ENCODE assay signal across 10 cellular contexts in genomic region chr15:76181705-76182107, GRCh38.
DNase-seq lines count a peak whose midpoint lies in the region; ATAC-seq and TF ChIP-seq lines count a peak whose summit lies in the region.
"Had no signal": no experiment of that assay in that cellular context is flagged by ENCODE, and none has a peak within 500 bp of the region (broad histone marks: within the 10 kb centered on the region; RNA-seq: fewer than 3 reads in every experiment).

No MANE protein-coding gene starts in this region.

- CTCF ChIA-PET in HEK293T (lab: Yijun Ruan, JAX), result no interaction called here

- H3K4me3 ChIP-seq in mucosa of descending colon, result no peak overlapping the region
- H3K4me3 ChIP-seq: SK-N-MC had no signal

- TF ChIP-seq CTCF in mucosa of descending colon (IDR thresholded peaks at IDR 0.05), result no peak

- peak; percentile 46 for ATAC-seq in GM18868 (IDR thresholded peaks at IDR 0.05; ENCODE audit: unreplicated experiment)
- peak; percentile 81 for ATAC-seq in GM21723 (IDR thresholded peaks at IDR 0.05; ENCODE audit: unreplicated experiment)
- no peak for ATAC-seq in mucosa of descending colon

- no peaks in the 10 kb centered on the region for H3K4me1 ChIP-seq in mucosa of descending colon (ENCODE audit: low read depth)

- DNase-seq in activated CD4-positive, alpha-beta T cell treated with anti-CD3 and anti-CD28 coated beads, Interleukin-2, amount 50 U/mL, for 48 hours, result peak; percentile 20 to 53
- peak; percentile 22 for DNase-seq in stimulated activated CD4-positive, alpha-beta T cell treated with anti-CD3 and anti-CD28 coated beads, Interleukin-2, amount 100 ng/mL, for 4 hours (ENCODE audit: low read depth)
- DNase-seq in mucosa of descending colon (no peak), NCI-H1105 (lab: John Stamatoyannopoulos, UW) (no peak), HEK293T (ENCODE audit: extremely low spot score) (no peak)
- DNase-seq: naive B cell, NCI-H446 treated with DMSO at 0.1 percent for 48 hours had no signal

- intact Hi-C loops in mucosa of descending colon (cut with DNase I, micrococcal nuclease), result loop anchor here in 1 of 2 donors (10.0 kb wide), 1 partner anchor 153 kb away; the partner anchor contains the start of gene ISL2

- H3K9me3 ChIP-seq in mucosa of descending colon, result no peaks in the 10 kb centered on the region

- H3K36me3 ChIP-seq in mucosa of descending colon (ENCODE audit: low read depth), result no peaks in the 10 kb centered on the region

- POLR2A ChIA-PET in HEK293T (lab: Yijun Ruan, JAX), result no interaction called here

TF ChIP-seq in HEK293T, 16 proteins besides CTCF, POLR2A, EP300 and RAD21:
- TF ChIP-seq LEF1 (IDR thresholded peaks at IDR 0.05; ENCODE audit: borderline replicate concordance) (no peak), FOXA1 (IDR thresholded peaks at IDR 0.05) (no peak), NFRKB (IDR thresholded peaks at IDR 0.05) (no peak), ELF4 (IDR thresholded peaks at IDR 0.05) (no peak), FOXK2 (IDR thresholded peaks at IDR 0.05) (no peak), BHLHE40 (IDR thresholded peaks at IDR 0.05; ENCODE audit: borderline replicate concordance) (no peak)

Comparison
In these comparisons a context has a peak if more than half of its experiments do, and no peak if none do; other contexts are left out.
1. DNase-seq: peak in activated CD4-positive, alpha-beta T cell treated with anti-CD3 and anti-CD28 coated beads, Interleukin-2, amount 50 U/mL, for 48 hours (2 of 2) and stimulated activated CD4-positive, alpha-beta T cell treated with anti-CD3 and anti-CD28 coated beads, Interleukin-2, amount 100 ng/mL, for 4 hours (single experiment); none in mucosa of descending colon (0 of 3), NCI-H1105 (single experiment) and HEK293T (single experiment).